In the genomic region with DNA sequence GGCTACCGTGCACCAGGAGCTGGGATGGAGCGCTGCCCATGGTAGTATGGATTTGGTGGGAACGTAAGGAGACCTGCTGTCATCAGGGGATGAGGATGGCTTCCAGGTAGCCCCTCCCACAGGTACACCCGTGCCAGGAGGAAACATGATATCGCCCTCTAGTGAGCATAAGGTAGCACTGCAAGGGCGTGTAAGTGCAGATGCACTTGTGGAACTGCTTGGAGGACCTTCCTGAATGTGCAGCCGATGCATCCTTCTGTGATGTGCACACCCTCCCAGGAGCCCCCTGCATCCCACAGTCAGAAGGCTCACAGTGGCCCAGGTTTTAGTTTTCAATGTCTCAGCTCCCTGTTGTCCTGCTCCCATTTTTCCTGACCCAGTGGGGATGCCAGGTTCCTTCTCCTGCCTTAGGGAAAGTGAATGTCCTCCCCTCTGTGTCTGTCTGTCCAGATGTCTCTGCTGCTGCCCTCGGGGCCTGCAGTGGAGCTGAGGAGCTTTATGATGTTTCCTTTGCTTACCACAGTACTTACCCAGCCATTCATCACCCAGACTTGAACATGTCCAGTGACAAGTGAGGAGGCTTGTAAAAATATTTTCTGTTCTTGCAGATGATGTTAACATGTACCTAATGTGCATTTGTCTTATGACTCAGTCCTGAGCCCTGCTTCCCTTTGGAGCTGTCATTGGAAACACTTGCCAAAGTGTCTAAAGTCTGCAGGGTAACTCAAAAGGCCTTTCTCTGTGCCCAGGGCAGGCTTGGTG, we compare ENCODE assay signal across 9 cellular contexts. TPM values are rescaled to one million over a fixed set of nuclear protein-coding genes. Genes with fewer than 3 reads are reported as not detected.
DNase-seq lines count a peak whose midpoint lies in the region; ATAC-seq and TF ChIP-seq lines count a peak whose summit lies in the region.
"Had no signal": no experiment of that assay in that cellular context is flagged by ENCODE, and none has a peak within 500 bp of the region (broad histone marks: within the 10 kb centered on the region; RNA-seq: fewer than 3 reads in every experiment).

No MANE protein-coding gene starts in this region.

- intact Hi-C loops in Right ventricle myocardium superior (cut with DNase I), result loop anchor here (5.0 kb wide), 1 partner anchor 159 kb away; no protein-coding TSS in a partner anchor

- peak; percentile 83 for ATAC-seq in GM19328 (IDR thresholded peaks at IDR 0.05; ENCODE audit: unreplicated experiment)
- ATAC-seq in HG03460 (IDR thresholded peaks at IDR 0.05; ENCODE audit: unreplicated experiment), result peak; percentile 87
- peak; percentile 54 for ATAC-seq in Right ventricle myocardium superior (ENCODE audit: poor library complexity)

- peak; percentile 95 for TF ChIP-seq CTCF in retinal pigment epithelial cell (conservative IDR thresholded peaks at IDR 0.05; ENCODE audit: low read depth, low read length)

- no peak overlapping the region for H3K4me3 ChIP-seq in retinal pigment epithelial cell (ENCODE audit: low read length)

- peak; percentile 77 for DNase-seq in COR-L47 (lab: John Stamatoyannopoulos, UW)
- DNase-seq in NCI-H526 (lab: John Stamatoyannopoulos, UW), result peak; percentile 76 to 92
- DNase-seq in activated T-cell treated with anti-CD3 and anti-CD28 coated beads, Interleukin-2, amount 50 U/mL, for 48 hours, result peak; percentile 60 to 71
- no peak for DNase-seq in Right ventricle myocardium superior
- no peak for DNase-seq in retinal pigment epithelial cell (ENCODE audit: low read depth)
- DNase-seq in cortex of kidney (lab: John Stamatoyannopoulos, UW), result no peak

RNA-seq across cellular contexts. Expression of a gene that starts 49.2 kb away (rescaled TPM):
- total RNA-seq in Right ventricle myocardium superior, result not detected
- total RNA-seq: subcutaneous adipose tissue had no signal

Comparison
In these comparisons a context has a peak if more than half of its experiments do, and no peak if none do; other contexts are left out.
1. DNase-seq: peak in COR-L47 (single experiment), NCI-H526 (2 of 2) and activated T-cell treated with anti-CD3 and anti-CD28 coated beads, Interleukin-2, amount 50 U/mL, for 48 hours (2 of 2); none in Right ventricle myocardium superior (single experiment), retinal pigment epithelial cell (single experiment) and cortex of kidney (single experiment).
2. Peak in every context shown above with its lines, with median percentiles within 50 percentile points of each other: ATAC-seq.